ENCODE assay signal across 1 cellular context in genomic region chr1:145927073-145927886, GRCh38.
TF ChIP-seq lines count a peak whose summit lies in the region.

RBM8A (minus strand) TSS chr1:145927484; CDS start chr1:145927426, 58 bp downstream.

TF ChIP-seq in GM12878, 131 proteins besides CTCF, POLR2A, EP300 and RAD21 (continued from another document and continues in another):
- no peak for TF ChIP-seq CUX1 (IDR thresholded peaks at IDR 0.05; ENCODE audit: insufficient replicate concordance, low read depth, low read length)
- no peak for TF ChIP-seq USF1 (IDR thresholded peaks at IDR 0.05; ENCODE audit: borderline replicate concordance, extremely low read length, insufficient read depth, low read depth, low read length)
- TF ChIP-seq JUND (IDR thresholded peaks at IDR 0.05; ENCODE audit: low read depth, low read length), result no peak
- peak; percentile 32 for TF ChIP-seq E2F8 (IDR thresholded peaks at IDR 0.05; ENCODE audit: low read depth, partially characterized antibody)
- TF ChIP-seq ZBTB4 (CRISPR knock-in tag; IDR thresholded peaks at IDR 0.05), result no peak
- TF ChIP-seq TCF12 (IDR thresholded peaks at IDR 0.05; ENCODE audit: low read depth, low read length), result 0 out of 2 replicates have a peak, but pooled peaks have one; percentile 48
- peak; percentile 65; the same call in 1 of the 2 replicates for TF ChIP-seq HDAC2 (IDR thresholded peaks at IDR 0.05)
- peak; percentile 61; the same call in 1 of the 2 replicates for TF ChIP-seq ASH2L (IDR thresholded peaks at IDR 0.05; ENCODE audit: borderline replicate concordance, low read depth)
- no peak for TF ChIP-seq NFXL1 (IDR thresholded peaks at IDR 0.05; ENCODE audit: borderline replicate concordance)
- TF ChIP-seq CHD4 (IDR thresholded peaks at IDR 0.05), result no peak
- TF ChIP-seq ZZZ3 (IDR thresholded peaks at IDR 0.05; ENCODE audit: control insufficient read depth, insufficient read length, low read depth), result no peak
- TF ChIP-seq RAD51 (IDR thresholded peaks at IDR 0.05), result no peak; the same call in 1 of the 2 replicates
- peak; percentile 18 for TF ChIP-seq BCL3 (IDR thresholded peaks at IDR 0.05; ENCODE audit: borderline replicate concordance, insufficient read depth, low read depth, low read length, poor library complexity, severe bottlenecking)
- TF ChIP-seq MXI1 (IDR thresholded peaks at IDR 0.05; ENCODE audit: low read depth, low read length), result 0 out of 2 replicates have a peak, but pooled peaks have one; percentile 26
- peak; percentile 97 for TF ChIP-seq MLLT1 (IDR thresholded peaks at IDR 0.05)
- peak; percentile 43 for TF ChIP-seq ATF2 (IDR thresholded peaks at IDR 0.05; ENCODE audit: low read length)
- TF ChIP-seq TCF7 (IDR thresholded peaks at IDR 0.05; ENCODE audit: borderline replicate concordance), result no peak; the same call in 1 of the 2 replicates
- peak; percentile 58; the same call in 1 of the 2 replicates for TF ChIP-seq FOXK2 (IDR thresholded peaks at IDR 0.05)
- peak; percentile 75; the same call in 1 of the 2 replicates for TF ChIP-seq NR2F1 (conservative IDR thresholded peaks at IDR 0.05)
- TF ChIP-seq MTA2 (IDR thresholded peaks at IDR 0.05; ENCODE audit: low read depth), result peak; percentile 89
- TF ChIP-seq SMAD1 (IDR thresholded peaks at IDR 0.05; ENCODE audit: low read depth, partially characterized antibody), result peak; percentile 93
- TF ChIP-seq TCF3 (IDR thresholded peaks at IDR 0.05; ENCODE audit: borderline replicate concordance, insufficient read depth, low read depth, low read length), result no peak
- TF ChIP-seq IKZF1 (conservative IDR thresholded peaks at IDR 0.05), result peak; percentile 88
- TF ChIP-seq BCLAF1 (IDR thresholded peaks at IDR 0.05), result no peak
- TF ChIP-seq NBN (IDR thresholded peaks at IDR 0.05), result peak; percentile 98
- TF ChIP-seq CHD2 (IDR thresholded peaks at IDR 0.05; ENCODE audit: borderline replicate concordance, low read depth, low read length), result peak; percentile 90
- 0 out of 2 replicates have a peak, but pooled peaks have one; percentile 48 for TF ChIP-seq FOXM1 (IDR thresholded peaks at IDR 0.05; ENCODE audit: low read depth, low read length)
- TF ChIP-seq KDM1A (IDR thresholded peaks at IDR 0.05; ENCODE audit: borderline replicate concordance), result no peak
- 0 out of 3 replicates have a peak, but pooled peaks of 1 of the 2 experiments have one; percentile 27 for TF ChIP-seq EGR1 (IDR thresholded peaks at IDR 0.05; ENCODE audit: borderline replicate concordance in 1 of 2, low read depth in 2 of 2, low read length in 2 of 2)
- peak; percentile 73 for TF ChIP-seq ELK1 (IDR thresholded peaks at IDR 0.05; ENCODE audit: low read depth, low read length)
- TF ChIP-seq POLR2AphosphoS5 (IDR thresholded peaks at IDR 0.05; ENCODE audit: low read length), result peak; percentile 96
- TF ChIP-seq IRF5 (IDR thresholded peaks at IDR 0.05; ENCODE audit: borderline replicate concordance), result peak; percentile 26; the same call in 1 of the 2 replicates
- TF ChIP-seq MEF2A (IDR thresholded peaks at IDR 0.05; ENCODE audit: insufficient read depth, low read depth, low read length), result no peak
